ENCODE assay signal across 10 cellular contexts in the genomic region with DNA sequence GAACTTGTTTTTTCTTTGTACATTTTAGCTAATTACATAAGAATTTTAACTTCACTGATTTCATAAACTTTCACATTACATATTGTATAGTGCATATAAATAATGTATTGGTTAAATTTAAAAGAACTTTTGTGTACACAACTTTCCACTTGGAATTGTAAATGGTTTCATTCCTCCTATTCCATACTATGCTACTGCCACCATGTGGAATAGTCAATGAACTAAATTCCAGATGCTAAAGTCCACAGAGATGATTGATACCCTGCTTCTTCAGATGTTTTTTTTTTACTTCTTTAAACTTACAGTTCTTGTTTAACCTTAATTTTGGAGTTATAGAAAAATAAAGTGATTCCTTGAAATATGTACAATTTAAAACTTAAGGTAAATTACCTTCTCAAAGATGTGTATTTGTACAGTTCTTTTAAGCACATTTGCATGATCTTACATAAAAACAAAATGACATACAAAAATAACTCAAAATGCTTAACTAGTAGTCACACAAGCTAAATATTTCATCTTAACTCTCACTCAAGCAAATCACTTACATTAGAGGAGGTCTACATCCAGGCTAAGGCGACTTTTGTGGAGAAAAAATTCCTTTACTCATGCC.
A peak's percentile ranks its signal among the peaks of the same experiment; 100 is the strongest.
DNase-seq lines count a peak whose midpoint lies in the region; ATAC-seq, FAIRE-seq and TF ChIP-seq lines count a peak whose summit lies in the region.
"Had no signal": no experiment of that assay in that cellular context is flagged by ENCODE, and none has a peak within 500 bp of the region (broad histone marks: within the 10 kb centered on the region; RNA-seq: fewer than 3 reads in every experiment).

No MANE protein-coding gene starts in this region.

- no peaks in the 10 kb centered on the region for H3K9me3 ChIP-seq in endothelial cell of umbilical vein (replicated peaks; ENCODE audit: control insufficient read depth, insufficient read depth, low read length)
- H3K9me3 ChIP-seq in psoas muscle = no peaks in the 10 kb centered on the region
- H3K9me3 ChIP-seq: BLaER1, SJSA1 had no signal

- no peaks in the 10 kb centered on the region for H3K9me1 ChIP-seq in endothelial cell of umbilical vein (replicated peaks; ENCODE audit: control insufficient read depth, extremely low read depth, insufficient read depth, low read length)

- H3K79me2 ChIP-seq in endothelial cell of umbilical vein (ENCODE audit: control insufficient read depth, insufficient read depth, low read length) = no peaks in the 10 kb centered on the region

- H3K4me3 ChIP-seq in endothelial cell of umbilical vein (replicated peaks in 1 of 3; ENCODE audit: insufficient read depth in 1 of 3, low read depth in 1 of 3, low read length in 3 of 3) = no peak overlapping the region
- no peak overlapping the region for H3K4me3 ChIP-seq in psoas muscle
- H3K4me3 ChIP-seq: BLaER1, SJSA1 had no signal

- no peaks in the 10 kb centered on the region for H4K20me1 ChIP-seq in endothelial cell of umbilical vein (replicated peaks; ENCODE audit: control insufficient read depth, extremely low read depth, insufficient read depth, low read length)
- H4K20me1 ChIP-seq: BLaER1 had no signal

- TF ChIP-seq CTCF in endothelial cell of umbilical vein (IDR thresholded peaks at IDR 0.05; ENCODE audit: extremely low read depth in 1 of 2, insufficient read depth in 1 of 2, low read depth in 1 of 2, low read length in 2 of 2) (peak; percentile 20 to 31), psoas muscle (IDR thresholded peaks at IDR 0.05) (peak; percentile 41)

- H2AFZ ChIP-seq in endothelial cell of umbilical vein (ENCODE audit: low read depth, low read length) = no peak overlapping the region

- intact Hi-C loops in endothelial cell of umbilical vein (cut with micrococcal nuclease) = loop anchor here (1.0 to 5.0 kb wide), 5 partner anchors 61 to 710 kb away; no protein-coding TSS in a partner anchor
- intact Hi-C loops in psoas muscle (cut with DNase I) = loop anchor here in 1 of 2 donors (10.0 kb wide), 1 partner anchor 523 kb away; no protein-coding TSS in a partner anchor

- FAIRE-seq in endothelial cell of umbilical vein (lab: Jason Lieb, UNC) (no peak), GM19239 (lab: Jason Lieb, UNC) (no peak)

- no peak overlapping the region for H3K4me2 ChIP-seq in endothelial cell of umbilical vein (ENCODE audit: insufficient read depth, low read length)
- H3K4me2 ChIP-seq: BLaER1 had no signal

- no peak for ATAC-seq in psoas muscle

- CTCF ChIA-PET in endothelial cell of umbilical vein (lab: Charles Lee) = interaction anchor here (1.3 to 12.9 kb wide), 2 partner anchors 517 to 534 kb away, joined by 5 to 185 read pairs; no protein-coding TSS in a partner anchor

- POLR2A ChIA-PET in endothelial cell of umbilical vein (lab: Charles Lee) = no interaction called here

- H3K27ac ChIP-seq in endothelial cell of umbilical vein (ENCODE audit: insufficient read depth, low read depth, low read length) (no peak overlapping the region), psoas muscle (no peak overlapping the region)
- H3K27ac ChIP-seq: BLaER1, SJSA1 had no signal

- no TSS peak for BruUV-seq in endothelial cell of umbilical vein (replicated peaks; lab: Mats Ljungman, UMichigan)

- TF ChIP-seq POLR2A in endothelial cell of umbilical vein (IDR thresholded peaks at IDR 0.05; ENCODE audit: low read depth, low read length) = no peak

- peak; percentile 1 for DNase-seq in NCI-H1436 (lab: John Stamatoyannopoulos, UW)
- no peak for DNase-seq in NCI-H1436 treated with DMSO at 0.1 percent for 48 hours (lab: John Stamatoyannopoulos, UW)
- peak; percentile 23 for DNase-seq in NCI-H226
- peak; percentile 53 for DNase-seq in endothelial cell of umbilical vein (ENCODE audit: low read depth, low spot score)
- DNase-seq in psoas muscle = no peak
- DNase-seq in mesenteric fat pad (ENCODE audit: low spot score) = no peak
- no peak for DNase-seq in GM19239 (ENCODE audit: insufficient read length, low spot score)
- DNase-seq in hepatic stellate cell (ENCODE audit: low spot score) = no peak

- dilution Hi-C loops in endothelial cell of umbilical vein (cut with MboI; ENCODE audit: extremely low pct_ligation_motif_present, low sequenced_read_pairs) = no loop called here

- H3K4me1 ChIP-seq in endothelial cell of umbilical vein (ENCODE audit: control insufficient read depth, extremely low read depth, insufficient read depth, low read length) (no peaks in the 10 kb centered on the region), psoas muscle (peaks cover 10% of the 10 kb centered on the region)
- H3K4me1 ChIP-seq: BLaER1 had no signal

- 87 to 90% (median 90%) methylated on average over 1 of the region's 1 CpG for WGBS in psoas muscle, 3 donors

- H3K36me3 ChIP-seq in endothelial cell of umbilical vein (ENCODE audit: control insufficient read depth in 2 of 2, extremely low read depth in 1 of 2, insufficient read depth in 2 of 2, low read length in 2 of 2) (no peaks in the 10 kb centered on the region), psoas muscle (ENCODE audit: insufficient read depth in 1 of 2, low read depth in 1 of 2) (no peaks in the 10 kb centered on the region)
- H3K36me3 ChIP-seq: BLaER1, SJSA1 had no signal

- no peak overlapping the region for H3K9ac ChIP-seq in endothelial cell of umbilical vein (replicated peaks; ENCODE audit: extremely low read depth, insufficient read depth, low read length)
- H3K9ac ChIP-seq: BLaER1 had no signal

- H3K27me3 ChIP-seq in endothelial cell of umbilical vein (ENCODE audit: control insufficient read depth in 2 of 2, insufficient read depth in 2 of 2, low read length in 2 of 2) (no peaks in the 10 kb centered on the region), psoas muscle (ENCODE audit: insufficient read depth in 3 of 3, low read length in 2 of 3) (no peaks in the 10 kb centered on the region)
- H3K27me3 ChIP-seq: BLaER1, SJSA1 had no signal

TF ChIP-seq in endothelial cell of umbilical vein, 7 proteins besides CTCF, POLR2A, EP300 and RAD21:
- TF ChIP-seq EZH2 (IDR thresholded peaks at IDR 0.05; ENCODE audit: borderline replicate concordance, low read depth, low read length, severe bottlenecking) = no peak
- TF ChIP-seq FOS (IDR thresholded peaks at IDR 0.05; ENCODE audit: borderline replicate concordance, insufficient read depth, low read length) = no peak
- no peak for TF ChIP-seq POLR2AphosphoS5 (IDR thresholded peaks at IDR 0.05; ENCODE audit: insufficient read depth, low read depth, low read length)
- TF ChIP-seq GATA2 (IDR thresholded peaks at IDR 0.05; ENCODE audit: insufficient read depth, insufficient read length, low read depth, low read length) = no peak
- TF ChIP-seq, protein P1, sequence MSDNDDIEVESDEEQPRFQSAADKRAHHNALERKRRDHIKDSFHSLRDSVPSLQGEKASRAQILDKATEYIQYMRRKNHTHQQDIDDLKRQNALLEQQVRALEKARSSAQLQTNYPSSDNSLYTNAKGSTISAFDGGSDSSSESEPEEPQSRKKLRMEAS (IDR thresholded peaks at IDR 0.05; ENCODE audit: insufficient read depth, insufficient read length) = no peak
- TF ChIP-seq MYC (IDR thresholded peaks at IDR 0.05; ENCODE audit: low read depth, low read length) = no peak
- no peak for TF ChIP-seq JUN (IDR thresholded peaks at IDR 0.05; ENCODE audit: borderline replicate concordance, insufficient read depth, insufficient read length, low read depth)
TF ChIP-seq in endothelial cell of umbilical vein: peak in this region for 0.

Comparison
In these comparisons a context has a peak if more than half of its experiments do, and no peak if none do; other contexts are left out.
1. DNase-seq: peak in NCI-H1436 (single experiment), NCI-H226 (single experiment) and endothelial cell of umbilical vein (single experiment); none in NCI-H1436 treated with DMSO at 0.1 percent for 48 hours (single experiment), psoas muscle (0 of 2), mesenteric fat pad (single experiment), GM19239 (single experiment) and hepatic stellate cell (single experiment).